ENCODE assay signal across 1 cellular context in genomic region chr19:574658-575526, GRCh38.
TF ChIP-seq lines count a peak whose summit lies in the region.

No MANE protein-coding gene starts in this region.

TF ChIP-seq in K562, 482 proteins besides CTCF, POLR2A, EP300 and RAD21 (continued from another document and continues in another):
- no peak for TF ChIP-seq RREB1 (CRISPR knock-in tag; IDR thresholded peaks at IDR 0.05)
- no peak for TF ChIP-seq TFE3 (CRISPR knock-in tag; IDR thresholded peaks at IDR 0.05)
- no peak for TF ChIP-seq RBM17 (IDR thresholded peaks at IDR 0.05; ENCODE audit: borderline replicate concordance, low read depth, low read length)
- no peak for TF ChIP-seq ARHGAP35 (IDR thresholded peaks at IDR 0.05; ENCODE audit: partially characterized antibody)
- no peak for TF ChIP-seq BRF2 (IDR thresholded peaks at IDR 0.05; ENCODE audit: borderline replicate concordance, insufficient read depth, insufficient read length)
- TF ChIP-seq TEAD4 (IDR thresholded peaks at IDR 0.05; ENCODE audit: low read length), result peak; percentile 99
- TF ChIP-seq TEAD4 (CRISPR knock-in tag; IDR thresholded peaks at IDR 0.05; ENCODE audit: borderline replicate concordance), result no peak
- TF ChIP-seq ZNF75A (CRISPR knock-in tag; IDR thresholded peaks at IDR 0.05), result no peak
- TF ChIP-seq ZNF217 (CRISPR knock-in tag; IDR thresholded peaks at IDR 0.05), result no peak
- peak; percentile 70; the same call in 1 of the 2 replicates for TF ChIP-seq ATF4 (CRISPR knock-in tag; IDR thresholded peaks at IDR 0.05)
- no peak for TF ChIP-seq NCOA2 (IDR thresholded peaks at IDR 0.05; ENCODE audit: partially characterized antibody in 2 of 2)
- no peak for TF ChIP-seq TSC22D4 (tag; IDR thresholded peaks at IDR 0.05)
- TF ChIP-seq ZNF436 (CRISPR knock-in tag; IDR thresholded peaks at IDR 0.05), result no peak
- peak; percentile 99 for TF ChIP-seq POLR2AphosphoS5 (IDR thresholded peaks at IDR 0.05; ENCODE audit: control insufficient read depth, insufficient read depth, low read depth, low read length)
- TF ChIP-seq NR2C1 (IDR thresholded peaks at IDR 0.05), result no peak
- TF ChIP-seq NR2C1 (tag; IDR thresholded peaks at IDR 0.05), result peak; percentile 56; the same call in 1 of the 2 replicates
- TF ChIP-seq CHD2 (IDR thresholded peaks at IDR 0.05; ENCODE audit: low read depth, low read length), result no peak
- no peak for TF ChIP-seq YBX1 (IDR thresholded peaks at IDR 0.05)
- TF ChIP-seq NEUROD1 (IDR thresholded peaks at IDR 0.05; ENCODE audit: borderline replicate concordance, low read depth, low read length, partially characterized antibody), result peak; percentile 88
- TF ChIP-seq POLR2AphosphoS2 (IDR thresholded peaks at IDR 0.05; ENCODE audit: low read length), result no peak
- peak; percentile 87 for TF ChIP-seq CBFB (CRISPR knock-in tag; IDR thresholded peaks at IDR 0.05)
- no peak for TF ChIP-seq SAP30 (IDR thresholded peaks at IDR 0.05; ENCODE audit: borderline replicate concordance, insufficient read depth, low read depth, low read length, poor library complexity, severe bottlenecking)
- TF ChIP-seq CCNT2 (IDR thresholded peaks at IDR 0.05; ENCODE audit: borderline replicate concordance, extremely low read depth, insufficient read length, low read depth, low read length), result peak; percentile 99
- TF ChIP-seq THRB (CRISPR knock-in tag; conservative IDR thresholded peaks at IDR 0.05), result no peak
- TF ChIP-seq PREB (CRISPR knock-in tag; IDR thresholded peaks at IDR 0.05), result no peak
- TF ChIP-seq MYBL2 (IDR thresholded peaks at IDR 0.05; ENCODE audit: low read depth), result no peak
- no peak for TF ChIP-seq MYBL2 (CRISPR knock-in tag; IDR thresholded peaks at IDR 0.05; ENCODE audit: borderline replicate concordance)
- no peak for TF ChIP-seq PPARD (CRISPR knock-in tag; IDR thresholded peaks at IDR 0.05)
- peak; percentile 80 for TF ChIP-seq CREB1 (IDR thresholded peaks at IDR 0.05)
- TF ChIP-seq CREB1 (CRISPR knock-in tag; IDR thresholded peaks at IDR 0.05), result no peak
- no peak for TF ChIP-seq NUFIP1 (IDR thresholded peaks at IDR 0.05; ENCODE audit: partially characterized antibody)
- TF ChIP-seq SMARCA4 (IDR thresholded peaks at IDR 0.05), result peak; percentile 97
- peak; percentile 90 for TF ChIP-seq GATAD2B (IDR thresholded peaks at IDR 0.05; ENCODE audit: borderline replicate concordance)
- peak in 1 of 2 experiments; percentile 89; a peak in 1 of 4 replicates for TF ChIP-seq NONO (IDR thresholded peaks at IDR 0.05; ENCODE audit: low read depth in 2 of 2, low read length in 1 of 2)
- TF ChIP-seq LARP7 (IDR thresholded peaks at IDR 0.05), result no peak
- TF ChIP-seq STAG1 (CRISPR knock-in tag; IDR thresholded peaks at IDR 0.05; ENCODE audit: borderline replicate concordance), result no peak
- peak; percentile 96 for TF ChIP-seq STAT5A (IDR thresholded peaks at IDR 0.05; ENCODE audit: borderline replicate concordance, low read length)
- no peak for TF ChIP-seq ZNF668 (CRISPR knock-in tag; IDR thresholded peaks at IDR 0.05)
- no peak for TF ChIP-seq ZNF41 (CRISPR knock-in tag; conservative IDR thresholded peaks at IDR 0.05)
- TF ChIP-seq ERF (CRISPR knock-in tag; IDR thresholded peaks at IDR 0.05), result no peak
- peak; percentile 91 for TF ChIP-seq ZNF766 (CRISPR knock-in tag; conservative IDR thresholded peaks at IDR 0.05)
- TF ChIP-seq ZNF77 (CRISPR knock-in tag; IDR thresholded peaks at IDR 0.05), result no peak
